8 cellular contexts compared by ENCODE assay signal in the genomic region with DNA sequence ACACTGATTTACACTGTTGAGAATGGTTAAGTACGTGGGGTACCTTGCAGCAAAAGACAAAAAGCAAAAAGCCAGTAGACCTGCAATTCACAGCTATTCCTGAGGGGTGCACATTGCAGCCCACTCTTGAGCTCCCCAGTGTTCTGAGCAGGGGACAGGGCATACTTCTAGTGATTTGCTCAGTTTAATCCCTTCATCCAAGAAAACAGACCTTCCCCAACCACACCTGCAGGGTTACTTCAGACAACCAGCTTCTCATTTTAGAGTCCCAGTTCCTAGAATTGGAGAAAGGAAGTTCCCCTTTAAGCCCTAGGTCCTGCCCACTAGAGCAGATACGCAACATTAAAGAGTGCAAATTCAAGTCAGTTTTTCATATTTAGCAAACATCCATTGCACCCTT. TPM values are rescaled to one million over a fixed set of nuclear protein-coding genes. Genes with fewer than 3 reads are reported as not detected.
DNase-seq lines count a peak whose midpoint lies in the region; ATAC-seq and TF ChIP-seq lines count a peak whose summit lies in the region.

No MANE protein-coding gene starts in this region.

- no peak overlapping the region for H3K27ac Mint-ChIP-seq in activated naive CD4-positive, alpha-beta T cell treated with anti-CD3 and anti-CD28 coated beads for 36 hours
- H3K27ac Mint-ChIP-seq in endodermal cell = peak overlapping the region; percentile 88

- H3K36me3 ChIP-seq in endodermal cell (ENCODE audit: control insufficient read depth, insufficient read depth, low read length) (peaks cover 13% of the 10 kb centered on the region), thoracic aorta (no peaks in the 10 kb centered on the region)

- H3K4me1 ChIP-seq in endodermal cell (ENCODE audit: control insufficient read depth, insufficient read depth, low read length) = peaks cover 12% of the 10 kb centered on the region
- peaks cover 22 to 32% of the 10 kb centered on the region in 2 donors for H3K4me1 ChIP-seq in thoracic aorta (ENCODE audit: control insufficient read depth in 1 of 2, low read depth in 2 of 2)

- H3K4me1 Mint-ChIP-seq in activated naive CD4-positive, alpha-beta T cell treated with anti-CD3 and anti-CD28 coated beads for 36 hours (ENCODE audit: low read depth) = peaks cover 43% of the 10 kb centered on the region
- peaks cover 40% of the 10 kb centered on the region for H3K4me1 Mint-ChIP-seq in endodermal cell

- TF ChIP-seq CTCF in NB4 (IDR thresholded peaks at IDR 0.05; ENCODE audit: low read depth, low read length) (peak; percentile 18), endodermal cell (conservative IDR thresholded peaks at IDR 0.05) (peak; percentile 63), thoracic aorta (IDR thresholded peaks at IDR 0.05) (peak; percentile 25)

- DNase-seq in activated naive CD4-positive, alpha-beta T cell treated with anti-CD3 and anti-CD28 coated beads for 36 hours = peak; percentile 15
- DNase-seq in activated naive CD4-positive, alpha-beta T cell (lab: John Stamatoyannopoulos, UW) = no peak
- DNase-seq in NB4 (ENCODE audit: low read depth) = peak; percentile 44
- peak; percentile 71 for DNase-seq in endodermal cell
- DNase-seq in thoracic aorta (ENCODE audit: low spot score) = no peak
- no peak for DNase-seq in NCI-H187 (lab: John Stamatoyannopoulos, UW)
- DNase-seq in midbrain (lab: John Stamatoyannopoulos, UW) = no peak

- peaks cover 8% of the 10 kb centered on the region for H3K27me3 Mint-ChIP-seq in activated naive CD4-positive, alpha-beta T cell treated with anti-CD3 and anti-CD28 coated beads for 36 hours (ENCODE audit: low read depth)
- H3K27me3 Mint-ChIP-seq in endodermal cell (ENCODE audit: insufficient read depth) = no peaks in the 10 kb centered on the region

- H3K27ac ChIP-seq in endodermal cell (ENCODE audit: low read depth, low read length) (no peak overlapping the region), thoracic aorta (peak overlapping the region in 1 of 2 donors; percentile 14)

- intact Hi-C loops in activated naive CD4-positive, alpha-beta T cell treated with anti-CD3 and anti-CD28 coated beads for 36 hours (cut with micrococcal nuclease) = loop anchor here (5.0 kb wide), 3 partner anchors 58 to 293 kb away; partner anchors contain the start of gene KSR2

- H3K9ac ChIP-seq in endodermal cell (ENCODE audit: extremely low read depth, low read length, poor library complexity, severe bottlenecking) = no peak overlapping the region

- H3K36me3 Mint-ChIP-seq in activated naive CD4-positive, alpha-beta T cell treated with anti-CD3 and anti-CD28 coated beads for 36 hours (ENCODE audit: low read depth) = no peaks in the 10 kb centered on the region
- peaks cover 21% of the 10 kb centered on the region for H3K36me3 Mint-ChIP-seq in endodermal cell (ENCODE audit: low read depth)

- H3K4me3 ChIP-seq in NB4 (ENCODE audit: low read depth, low read length) (no peak overlapping the region), endodermal cell (ENCODE audit: low read length) (no peak overlapping the region), thoracic aorta (peak overlapping the region; percentile 40)

- WGBS in endodermal cell (ENCODE audit: insufficient coverage in 1 of 2, insufficient read length in 1 of 2), 2 experiments = 75 to 77% methylated on average over 2 of the region's 2 CpGs

- H3K4me3 Mint-ChIP-seq in activated naive CD4-positive, alpha-beta T cell treated with anti-CD3 and anti-CD28 coated beads for 36 hours = no peak overlapping the region
- peak overlapping the region; percentile 83 for H3K4me3 Mint-ChIP-seq in endodermal cell

- no peak for TF ChIP-seq POLR2A in NB4 (IDR thresholded peaks at IDR 0.05; ENCODE audit: extremely low read depth, insufficient read length)

- CTCF ChIA-PET in activated naive CD4-positive, alpha-beta T cell treated with anti-CD3 and anti-CD28 coated beads for 36 hours (lab: Charles Lee) = interaction anchor here (0.7 to 3.6 kb wide), 8 partner anchors 9 to 312 kb away, joined by 4 to 18 read pairs (median 6); partner anchors contain the start of gene SUDS3

- no peaks in the 10 kb centered on the region for H3K9me3 Mint-ChIP-seq in activated naive CD4-positive, alpha-beta T cell treated with anti-CD3 and anti-CD28 coated beads for 36 hours
- H3K9me3 Mint-ChIP-seq in endodermal cell = no peaks in the 10 kb centered on the region

- no peak for ATAC-seq in thoracic aorta (ENCODE audit: insufficient number of reproducible peaks, low FRiP score, low read depth)
- ATAC-seq in HG02938 (IDR thresholded peaks at IDR 0.05; ENCODE audit: unreplicated experiment) = no peak

- H3K27me3 ChIP-seq in endodermal cell (ENCODE audit: control insufficient read depth, insufficient read depth, low read length, poor library complexity, severe bottlenecking) = no peaks in the 10 kb centered on the region
- no peaks in the 10 kb centered on the region for H3K27me3 ChIP-seq in thoracic aorta (replicated peaks; ENCODE audit: insufficient read depth)

- H3K9me3 ChIP-seq in endodermal cell (ENCODE audit: control insufficient read depth, low read length) = no peaks in the 10 kb centered on the region
- no peaks in the 10 kb centered on the region for H3K9me3 ChIP-seq in thoracic aorta

RNA-seq across cellular contexts. Expression of gene WSB2, which starts 3.6 kb away (rescaled TPM):
- total RNA-seq in activated naive CD4-positive, alpha-beta T cell treated with anti-CD3 and anti-CD28 coated beads for 36 hours = 10 to 100 TPM; 31.0 to 31.7 TPM
- 10 to 100 TPM; 60.7 to 61.7 TPM for total RNA-seq in endodermal cell
- polyA plus RNA-seq in endodermal cell (2013, experiment 1 of 2) = 54.5 TPM
- 62.1 TPM for polyA plus RNA-seq in endodermal cell (2013, experiment 2 of 2)
- 10 to 100 TPM; 88.9 to 95.1 TPM for total RNA-seq in thoracic aorta

RNA-seq across cellular contexts. Expression of gene VSIG10, which starts 39.2 kb away (rescaled TPM):
- total RNA-seq in activated naive CD4-positive, alpha-beta T cell treated with anti-CD3 and anti-CD28 coated beads for 36 hours = 1 to 10 TPM; 1.7 to 2.4 TPM
- total RNA-seq in endodermal cell (10 to 100 TPM; 35.4 to 43.8 TPM), thoracic aorta (10 to 100 TPM; 13.0 to 21.9 TPM)
- polyA plus RNA-seq in endodermal cell (2013, experiment 1 of 2) = 19.1 TPM
- 18.8 TPM for polyA plus RNA-seq in endodermal cell (2013, experiment 2 of 2)

RNA-seq across cellular contexts. Expression of gene RFC5, which starts 48.1 kb away (rescaled TPM):
- 10 to 100 TPM; 62.0 to 62.5 TPM for total RNA-seq in activated naive CD4-positive, alpha-beta T cell treated with anti-CD3 and anti-CD28 coated beads for 36 hours
- total RNA-seq in endodermal cell (10 to 100 TPM; 32.2 to 46.2 TPM), thoracic aorta (1 to 10 TPM; 5.4 to 6.9 TPM)
- polyA plus RNA-seq in endodermal cell (2013, experiment 1 of 2) = 56.0 TPM
- polyA plus RNA-seq in endodermal cell (2013, experiment 2 of 2) = 48.0 TPM

Comparison
In these comparisons a context has a peak if more than half of its experiments do, and no peak if none do; other contexts are left out.
1. DNase-seq: peak in activated naive CD4-positive, alpha-beta T cell treated with anti-CD3 and anti-CD28 coated beads for 36 hours (single experiment), NB4 (single experiment) and endodermal cell (single experiment); none in activated naive CD4-positive, alpha-beta T cell (0 of 4), thoracic aorta (single experiment), NCI-H187 (0 of 2) and midbrain (single experiment).
2. RNA of gene VSIG10, which starts 39.2 kb away (total RNA-seq): 35.4 to 43.8 TPM in endodermal cell and 13.0 to 21.9 TPM in thoracic aorta; 1.7 to 2.4 TPM in activated naive CD4-positive, alpha-beta T cell treated with anti-CD3 and anti-CD28 coated beads for 36 hours; every median in the first group is over 4 times any median in the second.
3. RNA of gene RFC5, which starts 48.1 kb away (total RNA-seq): 62.0 to 62.5 TPM in activated naive CD4-positive, alpha-beta T cell treated with anti-CD3 and anti-CD28 coated beads for 36 hours and 32.2 to 46.2 TPM in endodermal cell; 5.4 to 6.9 TPM in thoracic aorta; every median in the first group is over 4 times any median in the second.
4. Peak in every context shown above with its lines, with median percentiles within 50 percentile points of each other: CTCF ChIP-seq.